15 cellular contexts compared by ENCODE assay signal in genomic region chr4:26354491-26354890, GRCh38. TPM values are rescaled to one million over a fixed set of nuclear protein-coding genes. Genes with fewer than 3 reads are reported as not detected.
DNase-seq lines count a peak whose midpoint lies in the region; ATAC-seq and TF ChIP-seq lines count a peak whose summit lies in the region.
"Had no signal": no experiment of that assay in that cellular context is flagged by ENCODE, and none has a peak within 500 bp of the region (broad histone marks: within the 10 kb centered on the region; RNA-seq: fewer than 3 reads in every experiment).

No MANE protein-coding gene starts in this region.

- CTCF ChIA-PET in WTC11 (lab: Charles Lee): interaction anchor here (0.9 to 1.1 kb wide), 2 partner anchors 22 to 24 kb away, joined by 3 to 13 read pairs; no protein-coding TSS in a partner anchor

- H3K27ac Mint-ChIP-seq in WTC11: 0 out of 2 replicates have a peak overlapping the region, but pooled peaks have one; percentile 35

- H3K4me1 Mint-ChIP-seq in WTC11: peaks cover 41% of the 10 kb centered on the region

- peak overlapping the region; percentile 90 for H3K27ac ChIP-seq in neutrophil

- no peak for DNase-seq in WTC11 (ENCODE audit: low spot score)
- DNase-seq in left lobe of liver (ENCODE audit: low spot score): no peak
- no peak for DNase-seq in NCI-H774 (lab: John Stamatoyannopoulos, UW)
- no peak for DNase-seq in ureter (ENCODE audit: low spot score)
- DNase-seq: C1 segment of cervical spinal cord; Calu3; CD4-positive, alpha-beta memory T cell; COR-L47; DMS53; DMS79 treated with DMSO at 0.1 percent for 48 hours; GF-D8; H7; HCEC 1CT had no signal

- no peak overlapping the region for H3K4me3 Mint-ChIP-seq in WTC11

- H3K36me3 ChIP-seq in neutrophil: no peaks in the 10 kb centered on the region

- POLR2A ChIA-PET in WTC11 (lab: Charles Lee): interaction anchor here (0.7 kb wide), 1 partner anchor 93 kb away, joined by 5 read pairs; no protein-coding TSS in a partner anchor

- TF ChIP-seq CTCF in WTC11 (IDR thresholded peaks at IDR 0.05) (no peak), neutrophil (IDR thresholded peaks at IDR 0.05) (no peak)

- H3K36me3 Mint-ChIP-seq in WTC11: no peaks in the 10 kb centered on the region
- H3K36me3 Mint-ChIP-seq: CD4-positive, alpha-beta memory T cell had no signal

- peaks cover 60 to 66% of the 10 kb centered on the region in 2 experiments for H3K4me1 ChIP-seq in neutrophil (ENCODE audit: control insufficient read depth in 1 of 2, insufficient read depth in 1 of 2, low read depth in 1 of 2, low read length in 1 of 2)

- H3K9me3 ChIP-seq in neutrophil: no peaks in the 10 kb centered on the region

- H3K9me3 Mint-ChIP-seq in WTC11: no peaks in the 10 kb centered on the region
- H3K9me3 Mint-ChIP-seq: CD4-positive, alpha-beta memory T cell had no signal

- ATAC-seq in WTC11 (no peak), left lobe of liver (peak; percentile 60), GM19351 (IDR thresholded peaks at IDR 0.05; ENCODE audit: unreplicated experiment) (no peak)

- no peak overlapping the region for H3K4me3 ChIP-seq in neutrophil (ENCODE audit: low read depth in 1 of 2, low read length in 1 of 2)

- no peaks in the 10 kb centered on the region for H3K27me3 ChIP-seq in neutrophil

- no peaks in the 10 kb centered on the region for H3K27me3 Mint-ChIP-seq in WTC11 (ENCODE audit: low read depth)
- H3K27me3 Mint-ChIP-seq: CD4-positive, alpha-beta memory T cell had no signal

TF ChIP-seq in WTC11, 78 proteins besides CTCF, POLR2A, EP300 and RAD21:
- TF ChIP-seq SOX15 (CRISPR knock-in tag; IDR thresholded peaks at IDR 0.05) (no peak), ZBTB21 (CRISPR knock-in tag; IDR thresholded peaks at IDR 0.05; ENCODE audit: borderline replicate concordance) (no peak), AR (CRISPR knock-in tag; IDR thresholded peaks at IDR 0.05) (no peak), MLX (CRISPR knock-in tag; IDR thresholded peaks at IDR 0.05) (no peak), HMGXB4 (CRISPR knock-in tag; IDR thresholded peaks at IDR 0.05) (no peak)
- TF ChIP-seq, protein P1, sequence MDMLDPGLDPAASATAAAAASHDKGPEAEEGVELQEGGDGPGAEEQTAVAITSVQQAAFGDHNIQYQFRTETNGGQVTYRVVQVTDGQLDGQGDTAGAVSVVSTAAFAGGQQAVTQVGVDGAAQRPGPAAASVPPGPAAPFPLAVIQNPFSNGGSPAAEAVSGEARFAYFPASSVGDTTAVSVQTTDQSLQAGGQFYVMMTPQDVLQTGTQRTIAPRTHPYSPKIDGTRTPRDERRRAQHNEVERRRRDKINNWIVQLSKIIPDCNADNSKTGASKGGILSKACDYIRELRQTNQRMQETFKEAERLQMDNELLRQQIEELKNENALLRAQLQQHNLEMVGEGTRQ (CRISPR knock-in tag; IDR thresholded peaks at IDR 0.05): no peak

RNA-seq across cellular contexts. Expression of gene RBPJ, which starts 33.7 kb away (rescaled TPM):
- total RNA-seq in WTC11 (2021): 163 to 167 TPM (median 163 TPM) in 3 replicates
- 21.5 TPM for total RNA-seq in left lobe of liver
- total RNA-seq in ureter: 73.3 TPM
